Comparison of ENCODE assay signal across 8 cellular contexts in the genomic region with DNA sequence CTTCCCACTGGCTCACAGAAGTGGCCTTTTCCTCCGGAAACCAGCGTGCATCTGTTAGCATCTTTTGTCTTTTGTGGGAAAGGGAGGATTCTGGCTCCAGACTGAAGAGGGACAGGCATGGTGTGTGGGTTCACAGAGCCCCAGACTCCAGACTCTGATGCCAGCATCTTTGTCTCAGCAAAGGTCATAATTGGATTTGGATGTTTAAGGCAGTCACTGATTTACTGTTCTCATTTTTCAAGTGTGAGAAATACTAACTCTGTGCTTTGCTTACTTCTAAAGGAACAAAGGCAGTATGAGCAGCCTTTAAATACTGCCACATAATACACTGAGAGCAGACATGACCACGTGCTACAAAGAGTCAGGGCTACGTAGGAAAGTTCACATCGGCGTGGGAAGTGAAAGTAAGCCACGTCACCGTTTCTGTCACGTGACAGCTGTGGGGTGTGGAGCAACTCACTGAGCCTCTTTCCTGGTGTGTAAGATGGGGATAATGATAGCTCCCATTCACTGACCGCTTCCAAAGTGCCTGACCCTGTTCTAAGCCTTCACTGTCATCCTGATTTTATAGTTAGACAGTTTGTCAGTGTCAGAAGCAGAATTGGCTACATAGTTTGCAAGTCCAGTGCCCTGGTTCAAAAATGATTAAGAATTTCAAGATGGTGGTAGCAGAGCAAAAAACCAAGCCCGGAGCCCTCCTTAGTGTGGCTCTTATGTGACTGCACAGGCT. TPM values are rescaled to one million over a fixed set of nuclear protein-coding genes. Genes with fewer than 3 reads are reported as not detected.
A peak's percentile ranks its signal among the peaks of the same experiment; 100 is the strongest.
DNase-seq lines count a peak whose midpoint lies in the region; ATAC-seq, FAIRE-seq and TF ChIP-seq lines count a peak whose summit lies in the region.

No MANE protein-coding gene starts in this region.

- DNase-seq in GM13977 (ENCODE audit: low spot score) (peak; percentile 60), RCC 7860 (ENCODE audit: low spot score) (peak; percentile 9), fibroblast of the conjunctiva (ENCODE audit: low read depth) (peak; percentile 69), tibial artery (peak; percentile 84 to 91), NCI-H1092 treated with DMSO at 0.1 percent for 48 hours (lab: John Stamatoyannopoulos, UW) (no peak)
- DNase-seq in activated T-helper 2 cell treated with anti-CD3 and anti-CD28 coated beads, Interferon-gamma antibody, Interleukin-2, Interleukin-4, amounts not matched to agents 10 μg/mL and 5 μg/mL and 100 μg/mL, durations not matched to agents 14 hours and 24 hours and 36 hours (ENCODE audit: low spot score) = peak; percentile 82

- TF ChIP-seq CTCF in GM13977 (IDR thresholded peaks at IDR 0.05; ENCODE audit: extremely low read depth, insufficient read depth, missing control alignments) = no peak
- no peak for TF ChIP-seq CTCF in parathyroid adenoma (IDR thresholded peaks at IDR 0.05)
- TF ChIP-seq CTCF in tibial artery (IDR thresholded peaks at IDR 0.05) = no peak

- H3K9ac ChIP-seq in parathyroid adenoma = no peak overlapping the region

- H3K9me3 ChIP-seq in parathyroid adenoma (ENCODE audit: control insufficient read depth, low read length) = no peaks in the 10 kb centered on the region
- no peaks in the 10 kb centered on the region for H3K9me3 ChIP-seq in tibial artery

- intact Hi-C loops in activated T-helper 2 cell treated with anti-CD3 and anti-CD28 coated beads, Interferon-gamma antibody, Interleukin-2, Interleukin-4, amounts not matched to agents 10 μg/mL and 5 μg/mL and 100 μg/mL, durations not matched to agents 14 hours and 24 hours and 36 hours (cut with micrococcal nuclease) = loop anchor here (1.0 to 10.0 kb wide), 8 partner anchors 37 to 1079 kb away; a partner anchor contains a TSS
- intact Hi-C loops in tibial artery (cut with DNase I; ENCODE audit: low total_unique reads) = loop anchor here (10.0 kb wide), 1 partner anchor 695 kb away; no protein-coding TSS in a partner anchor

- peak overlapping the region; percentile 92 for H3K27ac Mint-ChIP-seq in activated T-helper 2 cell treated with anti-CD3 and anti-CD28 coated beads, Interferon-gamma antibody, Interleukin-2, Interleukin-4, amounts not matched to agents 10 μg/mL and 5 μg/mL and 100 μg/mL, durations not matched to agents 14 hours and 24 hours and 36 hours

- H3K36me3 ChIP-seq in parathyroid adenoma (ENCODE audit: control insufficient read depth, insufficient read depth, low read length) (no peaks in the 10 kb centered on the region), tibial artery (no peaks in the 10 kb centered on the region)

- H3K27me3 ChIP-seq in parathyroid adenoma (ENCODE audit: control insufficient read depth, insufficient read depth, low read length) = no peaks in the 10 kb centered on the region
- H3K27me3 ChIP-seq in tibial artery = no peaks in the 10 kb centered on the region

- ATAC-seq in HG02938 (IDR thresholded peaks at IDR 0.05; ENCODE audit: unreplicated experiment) = peak; percentile 45

- no peaks in the 10 kb centered on the region for H3K9me3 Mint-ChIP-seq in activated T-helper 2 cell treated with anti-CD3 and anti-CD28 coated beads, Interferon-gamma antibody, Interleukin-2, Interleukin-4, amounts not matched to agents 10 μg/mL and 5 μg/mL and 100 μg/mL, durations not matched to agents 14 hours and 24 hours and 36 hours

- peak overlapping the region; percentile 72 for H2AFZ ChIP-seq in parathyroid adenoma

- in situ Hi-C loops in GM13977 (cut with MboI; ENCODE audit: low pct_unique_long_range_greater_than_20kb, low sequenced_read_pairs, unreplicated experiment) = loop anchor here (10.0 kb wide), 2 partner anchors 135 to 545 kb away; no protein-coding TSS in a partner anchor

- H3K4me1 ChIP-seq in parathyroid adenoma (peaks cover 3% of the 10 kb centered on the region), tibial artery (peaks cover 0 to 12% (median 0%) of the 10 kb centered on the region in 4 donors)

- no peaks in the 10 kb centered on the region for H3K36me3 Mint-ChIP-seq in activated T-helper 2 cell treated with anti-CD3 and anti-CD28 coated beads, Interferon-gamma antibody, Interleukin-2, Interleukin-4, amounts not matched to agents 10 μg/mL and 5 μg/mL and 100 μg/mL, durations not matched to agents 14 hours and 24 hours and 36 hours (ENCODE audit: low read depth)

- no peak for FAIRE-seq in RCC 7860 (lab: Jason Lieb, UNC)

- H3K4me3 Mint-ChIP-seq in activated T-helper 2 cell treated with anti-CD3 and anti-CD28 coated beads, Interferon-gamma antibody, Interleukin-2, Interleukin-4, amounts not matched to agents 10 μg/mL and 5 μg/mL and 100 μg/mL, durations not matched to agents 14 hours and 24 hours and 36 hours (ENCODE audit: low read depth) = peak overlapping the region; percentile 81

- H3K79me2 ChIP-seq in parathyroid adenoma = no peaks in the 10 kb centered on the region

- H3K4me1 Mint-ChIP-seq in activated T-helper 2 cell treated with anti-CD3 and anti-CD28 coated beads, Interferon-gamma antibody, Interleukin-2, Interleukin-4, amounts not matched to agents 10 μg/mL and 5 μg/mL and 100 μg/mL, durations not matched to agents 14 hours and 24 hours and 36 hours (ENCODE audit: low read depth) = peaks cover 79% of the 10 kb centered on the region

- peak overlapping the region; percentile 15 for H3K27ac ChIP-seq in parathyroid adenoma
- peak overlapping the region; percentile 68 for H3K27ac ChIP-seq in tibial artery

- H3K27me3 Mint-ChIP-seq in activated T-helper 2 cell treated with anti-CD3 and anti-CD28 coated beads, Interferon-gamma antibody, Interleukin-2, Interleukin-4, amounts not matched to agents 10 μg/mL and 5 μg/mL and 100 μg/mL, durations not matched to agents 14 hours and 24 hours and 36 hours (ENCODE audit: low read depth) = no peaks in the 10 kb centered on the region

- H3K4me2 ChIP-seq in parathyroid adenoma (ENCODE audit: low read length) = no peak overlapping the region

- no peak overlapping the region for H3K4me3 ChIP-seq in parathyroid adenoma (ENCODE audit: low read depth, low read length)
- H3K4me3 ChIP-seq in tibial artery = peak overlapping the region in 1 of 2 donors; percentile 11

RNA-seq across cellular contexts. Expression of a gene that starts 24.8 kb away (rescaled TPM):
- 7,759 and 7,983 TPM in 2 replicates for total RNA-seq in activated T-helper 2 cell treated with anti-CD3 and anti-CD28 coated beads, Interferon-gamma antibody, Interleukin-2, Interleukin-4, amounts not matched to agents 10 μg/mL and 5 μg/mL and 100 μg/mL, durations not matched to agents 14 hours and 24 hours and 36 hours

RNA-seq across cellular contexts. Expression of a gene that starts 43.7 kb away (rescaled TPM):
- not detected in 2 replicates for total RNA-seq in activated T-helper 2 cell treated with anti-CD3 and anti-CD28 coated beads, Interferon-gamma antibody, Interleukin-2, Interleukin-4, amounts not matched to agents 10 μg/mL and 5 μg/mL and 100 μg/mL, durations not matched to agents 14 hours and 24 hours and 36 hours
